In the genomic region with DNA sequence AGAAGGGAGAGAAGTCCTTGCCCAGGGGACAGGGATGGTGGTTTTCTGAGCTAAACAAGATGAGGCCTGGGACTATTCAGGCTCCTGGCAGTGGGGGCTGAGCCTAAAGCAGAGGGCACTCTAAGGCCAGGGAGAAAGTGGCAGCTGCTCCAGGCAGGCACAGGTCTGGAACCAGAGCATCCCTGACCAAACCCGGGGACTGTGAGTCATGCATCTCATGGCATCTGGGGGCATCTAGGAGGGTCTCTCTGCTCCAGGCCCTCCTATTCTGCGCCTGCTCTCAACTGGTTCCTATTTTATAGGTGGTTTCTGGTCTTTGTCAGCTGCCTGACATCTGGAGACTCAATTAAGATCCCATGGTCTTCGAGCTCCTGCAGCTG, we compare ENCODE assay signal across 8 cellular contexts. TPM values are rescaled to one million over a fixed set of nuclear protein-coding genes. Genes with fewer than 3 reads are reported as not detected.
DNase-seq lines count a peak whose midpoint lies in the region; ATAC-seq and TF ChIP-seq lines count a peak whose summit lies in the region.

No MANE protein-coding gene starts in this region.

- WGBS in prostate gland: 78% methylated on average over 3 of the region's 3 CpGs

- no peak for TF ChIP-seq CTCF in GM06990 (IDR thresholded peaks at IDR 0.05; ENCODE audit: insufficient read depth, low read length, poor library complexity, severe bottlenecking)
- TF ChIP-seq CTCF in HL-60 (IDR thresholded peaks at IDR 0.05; ENCODE audit: insufficient read depth, low read length): no peak
- TF ChIP-seq CTCF in prostate gland (IDR thresholded peaks at IDR 0.05): no peak

- H3K27me3 Mint-ChIP-seq in central memory CD8-positive, alpha-beta T cell: peaks cover 34% of the 10 kb centered on the region

- no peak for DNase-seq in GM06990 (ENCODE audit: extremely low read depth, insufficient read length)
- no peak for DNase-seq in HL-60 (ENCODE audit: low read depth in 1 of 2, low spot score in 1 of 2)
- DNase-seq in central memory CD8-positive, alpha-beta T cell (ENCODE audit: low spot score in 2 of 2): no peak
- no peak for DNase-seq in prostate gland (ENCODE audit: low spot score)
- DNase-seq in epidermal melanocyte (ENCODE audit: insufficient read length, low spot score): no peak
- no peak for DNase-seq in NOMO-1 (lab: John Stamatoyannopoulos, UW; ENCODE audit: unreplicated experiment in 2 of 2)
- no peak for DNase-seq in NCI-H510A (lab: John Stamatoyannopoulos, UW)
- no peak for DNase-seq in activated CD4-positive, CD25-positive, alpha-beta regulatory T cell treated with anti-CD3 and anti-CD28 coated beads, Interleukin-2, amount 50 U/mL, for 72 hours

- no peaks in the 10 kb centered on the region; the same call in 1 of the 2 replicates for H3K36me3 ChIP-seq in GM06990 (ENCODE audit: control insufficient read depth, insufficient read depth, low read length)
- no peaks in the 10 kb centered on the region for H3K36me3 ChIP-seq in prostate gland

- peak overlapping the region; percentile 30; the same call in 1 of the 2 replicates for H3K27ac ChIP-seq in HL-60 (replicated peaks)
- peak overlapping the region; percentile 82 to 87 for H3K27ac ChIP-seq in prostate gland

- peaks cover 19% of the 10 kb centered on the region for H3K4me1 ChIP-seq in prostate gland (replicated peaks)

- H3K4me3 ChIP-seq in GM06990 (replicated peaks; ENCODE audit: low read depth, low read length): peak overlapping the region; percentile 65
- no peak overlapping the region for H3K4me3 ChIP-seq in HL-60 (replicated peaks; ENCODE audit: insufficient read depth, low read length)
- H3K4me3 ChIP-seq in prostate gland: no peak overlapping the region

- H3K27me3 ChIP-seq in GM06990 (replicated peaks; ENCODE audit: control insufficient read depth, insufficient read depth, low read length) (no peaks in the 10 kb centered on the region), HL-60 (ENCODE audit: insufficient read depth, poor library complexity, severe bottlenecking) (no peaks in the 10 kb centered on the region), prostate gland (replicated peaks; ENCODE audit: insufficient read depth) (no peaks in the 10 kb centered on the region)

- no peaks in the 10 kb centered on the region for H3K36me3 Mint-ChIP-seq in central memory CD8-positive, alpha-beta T cell (ENCODE audit: insufficient read depth)

- H3K27ac Mint-ChIP-seq in central memory CD8-positive, alpha-beta T cell (ENCODE audit: low read depth): peak overlapping the region; percentile 87

- H3K9me3 ChIP-seq in prostate gland: no peaks in the 10 kb centered on the region

- peaks cover 15% of the 10 kb centered on the region for H3K4me1 Mint-ChIP-seq in central memory CD8-positive, alpha-beta T cell

- ATAC-seq in central memory CD8-positive, alpha-beta T cell (replicated peaks; ENCODE audit: extremely low read depth, poor library complexity, severe bottlenecking): no peak

- TF ChIP-seq POLR2A in prostate gland (IDR thresholded peaks at IDR 0.05): no peak

- H3K9me3 Mint-ChIP-seq in central memory CD8-positive, alpha-beta T cell: no peaks in the 10 kb centered on the region

- H3K4me3 Mint-ChIP-seq in central memory CD8-positive, alpha-beta T cell: no peak overlapping the region

- intact Hi-C loops in prostate gland (cut with DNase I): no loop called here

RNA-seq across cellular contexts. Expression of a gene that starts 11.6 kb away (rescaled TPM):
- total RNA-seq in prostate gland: 100 to 1,000 TPM in 1 of 2 donors, 10 to 100 TPM in 1; 53.1 to 151 TPM

RNA-seq across cellular contexts. Expression of a gene that starts 29.8 kb away (rescaled TPM):
- total RNA-seq in prostate gland: under 1 TPM; 0.27 to 0.85 TPM

RNA-seq across cellular contexts. Expression of a gene that starts 46.7 kb away (rescaled TPM):
- total RNA-seq in prostate gland: 1 to 10 TPM in 1 of 2 donors, not detected in 1; 1.7 TPM

RNA-seq across cellular contexts. Expression of a gene that starts 52.8 kb away (rescaled TPM):
- 1 to 10 TPM; 1.9 to 3.7 TPM for total RNA-seq in prostate gland
